In the genomic region with DNA sequence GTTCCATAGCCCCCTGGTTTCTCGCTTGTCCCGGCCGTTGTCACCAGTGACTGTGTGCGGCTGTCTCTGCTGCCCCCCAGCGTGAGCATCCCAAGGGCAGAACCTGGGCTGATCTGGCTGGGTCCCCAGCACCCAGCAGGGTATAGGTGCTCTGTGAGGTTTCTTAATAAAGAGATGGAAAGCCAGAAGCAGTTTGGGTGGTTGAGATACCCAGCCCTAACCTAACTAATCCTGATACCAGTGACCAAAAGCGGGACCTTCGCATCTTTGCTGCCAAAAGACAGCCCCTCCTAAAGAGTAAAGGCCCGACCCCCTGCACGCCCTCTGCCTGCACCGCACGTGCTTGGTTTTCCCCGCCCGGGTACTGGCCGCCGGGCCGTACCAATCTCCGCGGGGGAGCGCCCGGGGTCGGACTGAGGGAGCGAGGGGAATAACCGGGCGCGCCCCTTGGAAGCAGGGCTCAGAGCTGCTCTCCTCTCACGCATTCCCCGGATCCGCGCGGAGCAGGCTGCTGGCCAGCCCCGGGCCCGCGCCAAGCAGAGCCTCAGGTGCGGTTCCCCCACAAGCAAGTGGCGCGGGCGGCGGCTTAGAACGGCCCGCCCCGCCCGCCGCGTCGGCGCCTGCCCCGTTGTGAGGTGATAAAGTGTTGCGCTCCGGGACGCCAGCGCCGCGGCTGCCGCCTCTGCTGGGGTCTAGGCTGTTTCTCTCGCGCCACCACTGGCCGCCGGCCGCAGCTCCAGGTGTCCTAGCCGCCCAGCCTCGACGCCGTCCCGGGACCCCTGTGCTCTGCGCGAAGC, we compare ENCODE assay signal across 9 cellular contexts. TPM values are rescaled to one million over a fixed set of nuclear protein-coding genes. Genes with fewer than 3 reads are reported as not detected.
DNase-seq lines count a peak whose midpoint lies in the region; ATAC-seq, FAIRE-seq and TF ChIP-seq lines count a peak whose summit lies in the region.
"Had no signal": no experiment of that assay in that cellular context is flagged by ENCODE, and none has a peak within 500 bp of the region (broad histone marks: within the 10 kb centered on the region; RNA-seq: fewer than 3 reads in every experiment).

Gene DGAT2 (plus strand): TSS at position 667 of the 797 bp plus-strand sequence. CDS start 214 bp downstream, outside the sequence.

- H3K4me3 Mint-ChIP-seq in endothelial cell (ENCODE audit: unreplicated experiment): no peak within 1 kb of the TSS

- peak; percentile 88 for DNase-seq in COR-L47 (lab: John Stamatoyannopoulos, UW)
- DNase-seq in HTR-8/SVneo (ENCODE audit: insufficient read length, low spot score): peak; percentile 84
- peak; percentile 78 for DNase-seq in NOMO-1 treated with DMSO at 0.1 percent for 48 hours (lab: John Stamatoyannopoulos, UW; ENCODE audit: unreplicated experiment)
- DNase-seq in activated CD8-positive, alpha-beta memory T cell treated with anti-CD3 and anti-CD28 coated beads for 48 hours (ENCODE audit: low read depth in 2 of 3, low spot score in 2 of 3): peak; percentile 47 to 55 (median 52)
- peak; percentile 71 for DNase-seq in endothelial cell (ENCODE audit: low spot score)
- peak; percentile 84 to 86 (median 85) for DNase-seq in mucosa of descending colon
- peak; percentile 35 to 47 for DNase-seq in stimulated activated CD8-positive, alpha-beta memory T cell treated with anti-CD3 and anti-CD28 coated beads, Interleukin-4, amount 100 ng/mL, for 4 hours (ENCODE audit: low read depth in 2 of 2, low spot score in 1 of 2)

- H3K4me3 ChIP-seq in mucosa of descending colon: no peak within 1 kb of the TSS

- no peaks in the 10 kb centered on the region for H3K36me3 Mint-ChIP-seq in endothelial cell (ENCODE audit: low read depth, unreplicated experiment)

- peaks cover 20% of the 10 kb centered on the region for H3K27me3 Mint-ChIP-seq in endothelial cell (ENCODE audit: unreplicated experiment)

- no peak within 1 kb of the TSS for H3K27ac Mint-ChIP-seq in endothelial cell (ENCODE audit: unreplicated experiment)

- no peaks in the 10 kb centered on the region for H3K36me3 ChIP-seq in mucosa of descending colon (ENCODE audit: low read depth)

- H3K4me1 ChIP-seq in mucosa of descending colon (ENCODE audit: low read depth): peaks cover 13% of the 10 kb centered on the region

- H3K9me3 ChIP-seq in mucosa of descending colon: no peaks in the 10 kb centered on the region

- H3K4me1 Mint-ChIP-seq in endothelial cell (ENCODE audit: unreplicated experiment): peaks cover 3% of the 10 kb centered on the region

- no peaks in the 10 kb centered on the region for H3K9me3 Mint-ChIP-seq in endothelial cell (ENCODE audit: unreplicated experiment)

- ATAC-seq in GM21367 (IDR thresholded peaks at IDR 0.05; ENCODE audit: unreplicated experiment) (peak; percentile 67), mucosa of descending colon (peak; percentile 93)

- intact Hi-C loops in mucosa of descending colon (cut with DNase I, micrococcal nuclease): no loop called here

- no peak for TF ChIP-seq CTCF in endothelial cell (IDR thresholded peaks at IDR 0.05; ENCODE audit: unreplicated experiment)
- TF ChIP-seq CTCF in mucosa of descending colon (IDR thresholded peaks at IDR 0.05): no peak

- peak; percentile 76 for FAIRE-seq in HTR-8/SVneo (lab: Jason Lieb, UNC)
- FAIRE-seq: islet of Langerhans had no signal

RNA-seq across cellular contexts. Expression of gene DGAT2, which starts in this region (rescaled TPM):
- 0.51 TPM for total RNA-seq in endothelial cell (ENCODE audit: unreplicated experiment)
- 1 to 10 TPM; 3.4 to 4.2 (median 3.5) TPM for total RNA-seq in mucosa of descending colon

Comparison
In these comparisons a context has a peak if more than half of its experiments do, and no peak if none do; other contexts are left out.
1. Peak in DNase-seq in endothelial cell; RNA of the gene not detected or under 1 TPM.